In genomic region chr2:202910687-202911086, GRCh38 we compare ENCODE assay signal across 8 cellular contexts. TPM values are rescaled to one million over a fixed set of nuclear protein-coding genes. Genes with fewer than 3 reads are reported as not detected.
DNase-seq lines count a peak whose midpoint lies in the region; ATAC-seq and TF ChIP-seq lines count a peak whose summit lies in the region.

No MANE protein-coding gene starts in this region.

- CTCF ChIA-PET in CD8-positive, alpha-beta memory T cell (lab: Charles Lee), result interaction anchor here (1.2 to 1.8 kb wide), 3 partner anchors 20 to 328 kb away, joined by 4 to 7 read pairs (median 4); partner anchors contain the start of gene CYP20A1

- H3K4me1 ChIP-seq in CD8-positive, alpha-beta memory T cell (ENCODE audit: insufficient read depth, low read length), result peaks cover 11% of the 10 kb centered on the region
- H3K4me1 ChIP-seq in ectodermal cell (ENCODE audit: control insufficient read depth, insufficient read depth, low read length) (no peaks in the 10 kb centered on the region), neural progenitor cell (peaks cover 7% of the 10 kb centered on the region), mucosa of descending colon (ENCODE audit: low read depth) (peaks cover 8% of the 10 kb centered on the region)

- no peaks in the 10 kb centered on the region for H3K36me3 ChIP-seq in CD8-positive, alpha-beta memory T cell (ENCODE audit: insufficient read depth, low read length)
- H3K36me3 ChIP-seq in ectodermal cell (ENCODE audit: control insufficient read depth, insufficient read depth, low read length) (peaks cover 6% of the 10 kb centered on the region), neural progenitor cell (peaks cover 11% of the 10 kb centered on the region), mucosa of descending colon (ENCODE audit: low read depth) (no peaks in the 10 kb centered on the region)

- intact Hi-C loops in mucosa of descending colon (cut with DNase I, micrococcal nuclease), result no loop called here

- H3K9me3 ChIP-seq in CD8-positive, alpha-beta memory T cell (ENCODE audit: low read length), result no peaks in the 10 kb centered on the region
- H3K9me3 ChIP-seq in ectodermal cell (ENCODE audit: control insufficient read depth, low read length), result no peaks in the 10 kb centered on the region
- H3K9me3 ChIP-seq in neural progenitor cell (ENCODE audit: low read depth), result no peaks in the 10 kb centered on the region
- H3K9me3 ChIP-seq in mucosa of descending colon, result no peaks in the 10 kb centered on the region

- POLR2A ChIA-PET in CD8-positive, alpha-beta memory T cell (lab: Charles Lee), result interaction anchor here (1.6 kb wide), 1 partner anchor 328 kb away, joined by 7 read pairs; the partner anchor contains the start of gene CYP20A1

- H3K9me3 Mint-ChIP-seq in CD8-positive, alpha-beta memory T cell, result peaks cover 0 to under 1% (median 0%) of the 10 kb centered on the region in 5 donors
- H3K9me3 Mint-ChIP-seq in neural progenitor cell, result peaks cover under 1% of the 10 kb centered on the region

- peaks cover 0 to 22% (median under 1%) of the 10 kb centered on the region in 3 donors for H3K36me3 Mint-ChIP-seq in CD8-positive, alpha-beta memory T cell
- H3K36me3 Mint-ChIP-seq in neural progenitor cell, result peaks cover 5% of the 10 kb centered on the region

- H3K9ac ChIP-seq in neural progenitor cell, result peak overlapping the region; percentile 80

- peaks cover 16% of the 10 kb centered on the region for H3F3A ChIP-seq in neural progenitor cell (ENCODE audit: low read depth)

- no peaks in the 10 kb centered on the region for H3K27me3 ChIP-seq in CD8-positive, alpha-beta memory T cell (ENCODE audit: insufficient read depth, low read length, poor library complexity, severe bottlenecking)
- H3K27me3 ChIP-seq in ectodermal cell (ENCODE audit: control insufficient read depth, insufficient read depth, low read length, poor library complexity, severe bottlenecking) (no peaks in the 10 kb centered on the region), neural progenitor cell (no peaks in the 10 kb centered on the region)

- ATAC-seq in mucosa of descending colon, result no peak
- ATAC-seq in HG02884 (IDR thresholded peaks at IDR 0.05; ENCODE audit: unreplicated experiment), result no peak

- peaks cover 23 to 49% (median 44%) of the 10 kb centered on the region in 3 donors for H3K4me1 Mint-ChIP-seq in CD8-positive, alpha-beta memory T cell
- H3K4me1 Mint-ChIP-seq in neural progenitor cell, result peaks cover 14% of the 10 kb centered on the region

- peaks cover 72% of the 10 kb centered on the region for H3K79me2 ChIP-seq in neural progenitor cell (ENCODE audit: low read depth)

- peak overlapping the region; percentile 77 for H3K27ac ChIP-seq in CD8-positive, alpha-beta memory T cell (ENCODE audit: low read depth, low read length)
- H3K27ac ChIP-seq in ectodermal cell (ENCODE audit: insufficient read depth, low read depth, low read length, poor library complexity, severe bottlenecking) (no peak overlapping the region), neural progenitor cell (no peak overlapping the region)

- H4K20me1 ChIP-seq in neural progenitor cell (ENCODE audit: low read depth), result no peaks in the 10 kb centered on the region

- H3K4me3 ChIP-seq in CD8-positive, alpha-beta memory T cell (ENCODE audit: low read length), result peak overlapping the region; percentile 95
- H3K4me3 ChIP-seq in ectodermal cell (ENCODE audit: insufficient read depth, low read depth, low read length), result peak overlapping the region; percentile 85
- peak overlapping the region; percentile 90 for H3K4me3 ChIP-seq in neural progenitor cell
- H3K4me3 ChIP-seq in mucosa of descending colon, result no peak overlapping the region

- H3K4me3 Mint-ChIP-seq in CD8-positive, alpha-beta memory T cell, result peak overlapping the region; percentile 94 to 100 (median 98)
- H3K4me3 Mint-ChIP-seq in neural progenitor cell, result peak overlapping the region; percentile 98

- no peak overlapping the region for H2AFZ ChIP-seq in neural progenitor cell (replicated peaks)

- no peak for TF ChIP-seq CTCF in neural progenitor cell (IDR thresholded peaks at IDR 0.05)
- TF ChIP-seq CTCF in mucosa of descending colon (IDR thresholded peaks at IDR 0.05), result no peak

- DNase-seq in CD8-positive, alpha-beta memory T cell, result no peak
- DNase-seq in NAMALWA (ENCODE audit: low spot score) (peak; percentile 13), neural progenitor cell (ENCODE audit: low spot score) (no peak), SIG-M5 treated with dmso at 0.1 percent for 504 hours (lab: John Stamatoyannopoulos, UW; ENCODE audit: unreplicated experiment) (no peak), mucosa of descending colon (no peak), DMS 273 treated with DMSO at 0.1 percent for 48 hours (lab: John Stamatoyannopoulos, UW) (no peak)

- 0 to 56% methylated on average over 1 to 2 of the region's 3 CpGs for WGBS in ectodermal cell, 2 experiments

- peak overlapping the region; percentile 93 for H3K4me2 ChIP-seq in neural progenitor cell

- H3K27me3 Mint-ChIP-seq in CD8-positive, alpha-beta memory T cell, result no peaks in the 10 kb centered on the region
- no peaks in the 10 kb centered on the region for H3K27me3 Mint-ChIP-seq in neural progenitor cell (ENCODE audit: insufficient read depth, low read depth)

- peak overlapping the region in 6 of 8 donors; percentile 22 to 99 (median 96) for H3K27ac Mint-ChIP-seq in CD8-positive, alpha-beta memory T cell
- H3K27ac Mint-ChIP-seq in neural progenitor cell, result no peak overlapping the region

RNA-seq across cellular contexts. Expression of gene WDR12, which starts 0.8 kb away (rescaled TPM):
- total RNA-seq in CD8-positive, alpha-beta memory T cell, result 100 to 1,000 TPM; 129 to 132 TPM
- 23.7 TPM for polyA plus RNA-seq in CD8-positive, alpha-beta memory T cell
- polyA plus RNA-seq in ectodermal cell (2013, experiment 1 of 4), result 76.8 TPM
- 76.0 TPM for polyA plus RNA-seq in ectodermal cell (2013, experiment 2 of 4)
- 47.9 TPM for polyA plus RNA-seq in ectodermal cell (2013, experiment 3 of 4)
- polyA plus RNA-seq in ectodermal cell (2013, experiment 4 of 4), result 64.0 TPM
- total RNA-seq in neural progenitor cell (ENCODE audit: low replicate concordance), result 54.0 and 58.6 TPM in 2 replicates
- total RNA-seq in mucosa of descending colon, result 10 to 100 TPM; 30.4 to 44.3 (median 32.8) TPM

RNA-seq across cellular contexts. Expression of gene CARF, which starts 1.4 kb away (rescaled TPM):
- 1 to 10 TPM; 4.2 to 5.5 TPM for total RNA-seq in CD8-positive, alpha-beta memory T cell
- 3.1 TPM for polyA plus RNA-seq in CD8-positive, alpha-beta memory T cell
- 9.5 TPM for polyA plus RNA-seq in ectodermal cell (2013, experiment 1 of 4)
- polyA plus RNA-seq in ectodermal cell (2013, experiment 2 of 4), result 14.9 TPM
- polyA plus RNA-seq in ectodermal cell (2013, experiment 3 of 4), result 9.9 TPM
- polyA plus RNA-seq in ectodermal cell (2013, experiment 4 of 4), result 10.9 TPM
- total RNA-seq in neural progenitor cell (ENCODE audit: low replicate concordance) (14.3 and 30.9 TPM in 2 replicates), mucosa of descending colon (10 to 100 TPM in 1 of 3 donors, 1 to 10 TPM in 2; 7.0 to 12.3 (median 9.8) TPM)

RNA-seq across cellular contexts. Expression of gene ICA1L, which starts 39.1 kb away (rescaled TPM):
- total RNA-seq in CD8-positive, alpha-beta memory T cell, result 1 to 10 TPM; 4.6 to 4.7 TPM
- 2.3 TPM for polyA plus RNA-seq in CD8-positive, alpha-beta memory T cell
- 9.7 TPM for polyA plus RNA-seq in ectodermal cell (2013, experiment 1 of 4)
- 7.3 TPM for polyA plus RNA-seq in ectodermal cell (2013, experiment 2 of 4)
- 5.0 TPM for polyA plus RNA-seq in ectodermal cell (2013, experiment 3 of 4)
- polyA plus RNA-seq in ectodermal cell (2013, experiment 4 of 4), result 7.2 TPM
- total RNA-seq in neural progenitor cell (ENCODE audit: low replicate concordance) (11.7 and 27.5 TPM in 2 replicates), mucosa of descending colon (10 to 100 TPM in 1 of 3 donors, 1 to 10 TPM in 2; 1.6 to 12.7 (median 2.6) TPM)
